8 cellular contexts compared by ENCODE assay signal in genomic region chrX:115226929-115227328, GRCh38. TPM values are rescaled to one million over a fixed set of nuclear protein-coding genes. Genes with fewer than 3 reads are reported as not detected.
DNase-seq lines count a peak whose midpoint lies in the region; TF ChIP-seq lines count a peak whose summit lies in the region.
"Had no signal": no experiment of that assay in that cellular context is flagged by ENCODE, and none has a peak within 500 bp of the region (broad histone marks: within the 10 kb centered on the region; RNA-seq: fewer than 3 reads in every experiment).

No MANE protein-coding gene starts in this region.

- H3K27ac Mint-ChIP-seq in brain, result peak overlapping the region in 2 of 5 experiments; percentile 3 to 6
- no peak overlapping the region for H3K27ac Mint-ChIP-seq in neural progenitor cell
- H3K27ac Mint-ChIP-seq: activated naive CD4-positive, alpha-beta T cell treated with anti-CD3 and anti-CD28 coated beads, Interleukin-2, amount 50 U/mL, for 24 hours had no signal

- H3K4me1 ChIP-seq in neural progenitor cell, result peaks cover 13% of the 10 kb centered on the region

- H3K27me3 Mint-ChIP-seq in brain (peaks cover 8% of the 10 kb centered on the region), neural progenitor cell (ENCODE audit: insufficient read depth, low read depth) (no peaks in the 10 kb centered on the region)

- H3K4me1 Mint-ChIP-seq in brain (peaks cover 89% of the 10 kb centered on the region), neural progenitor cell (peaks cover 22% of the 10 kb centered on the region)
- H3K4me1 Mint-ChIP-seq: activated naive CD4-positive, alpha-beta T cell treated with anti-CD3 and anti-CD28 coated beads, Interleukin-2, amount 50 U/mL, for 24 hours had no signal

- DNase-seq in GM13976 (ENCODE audit: low spot score) (no peak), NCI-H1092 treated with DMSO at 0.1 percent for 48 hours (lab: John Stamatoyannopoulos, UW) (peak; percentile 38), neural progenitor cell (ENCODE audit: low spot score) (peak; percentile 69), KG1 (lab: John Stamatoyannopoulos, UW) (no peak), NCI-H1694 treated with DMSO at 0.1 percent for 48 hours (lab: John Stamatoyannopoulos, UW) (no peak)
- DNase-seq in stimulated activated CD4-positive, alpha-beta T cell treated with anti-CD3 and anti-CD28 coated beads, Interleukin-4, amount 100 ng/mL, for 1 hour, result no peak

- peaks cover 5% of the 10 kb centered on the region for H4K20me1 ChIP-seq in neural progenitor cell (ENCODE audit: low read depth)

- no peak overlapping the region for H2AFZ ChIP-seq in neural progenitor cell (replicated peaks)

- no peak overlapping the region for H3K4me2 ChIP-seq in neural progenitor cell

- no peaks in the 10 kb centered on the region for H3K27me3 ChIP-seq in neural progenitor cell

- H3K9me3 ChIP-seq in neural progenitor cell (ENCODE audit: low read depth), result no peaks in the 10 kb centered on the region

- H3K9ac ChIP-seq in neural progenitor cell, result no peak overlapping the region

- H3K79me2 ChIP-seq in neural progenitor cell (ENCODE audit: low read depth), result peaks cover 83% of the 10 kb centered on the region

- H3K27ac ChIP-seq in neural progenitor cell, result no peak overlapping the region

- TF ChIP-seq CTCF in GM13976 (IDR thresholded peaks at IDR 0.05; ENCODE audit: borderline replicate concordance, control extremely low read depth, extremely low read depth, insufficient read depth, missing control alignments) (peak; percentile 29), brain (conservative IDR thresholded peaks at IDR 0.05) (peak; percentile 69 to 74), neural progenitor cell (IDR thresholded peaks at IDR 0.05) (peak; percentile 71)

- H3K4me3 Mint-ChIP-seq in brain (peak overlapping the region in 3 of 5 experiments; percentile 6 to 62 (median 54)), neural progenitor cell (no peak overlapping the region)
- H3K4me3 Mint-ChIP-seq: activated naive CD4-positive, alpha-beta T cell treated with anti-CD3 and anti-CD28 coated beads, Interleukin-2, amount 50 U/mL, for 24 hours had no signal

- H3K4me3 ChIP-seq in neural progenitor cell, result no peak overlapping the region

- H3F3A ChIP-seq in neural progenitor cell (ENCODE audit: low read depth), result no peaks in the 10 kb centered on the region

- in situ Hi-C loops in GM13976 (cut with MboI; ENCODE audit: low sequenced_read_pairs, unreplicated experiment), result no loop called here

- no peaks in the 10 kb centered on the region for H3K36me3 ChIP-seq in neural progenitor cell

- H3K36me3 Mint-ChIP-seq in brain, result peaks cover 40% of the 10 kb centered on the region
- peaks cover 17% of the 10 kb centered on the region for H3K36me3 Mint-ChIP-seq in neural progenitor cell
- H3K36me3 Mint-ChIP-seq: activated naive CD4-positive, alpha-beta T cell treated with anti-CD3 and anti-CD28 coated beads, Interleukin-2, amount 50 U/mL, for 24 hours had no signal

- H3K9me3 Mint-ChIP-seq in brain (peaks cover 0 to 4% (median 0%) of the 10 kb centered on the region in 5 experiments), neural progenitor cell (peaks cover 2% of the 10 kb centered on the region)
- H3K9me3 Mint-ChIP-seq: activated naive CD4-positive, alpha-beta T cell treated with anti-CD3 and anti-CD28 coated beads, Interleukin-2, amount 50 U/mL, for 24 hours had no signal

RNA-seq across cellular contexts. Expression of gene LRCH2, which starts 7.0 kb away (rescaled TPM):
- 0.64 TPM for polyA plus RNA-seq in brain (ENCODE audit: insufficient read depth, low read depth, low replicate concordance)
- 18.1 and 24.9 TPM in 2 replicates for total RNA-seq in neural progenitor cell (ENCODE audit: low replicate concordance)

RNA-seq across cellular contexts. Expression of gene RBMXL3, which starts 37.7 kb away (rescaled TPM):
- not detected for polyA plus RNA-seq in brain (ENCODE audit: insufficient read depth, low read depth, low replicate concordance)
- total RNA-seq in neural progenitor cell (ENCODE audit: low replicate concordance), result not detected in 2 replicates

Comparison
In these comparisons a context has a peak if more than half of its experiments do, and no peak if none do; other contexts are left out.
1. DNase-seq: peak in NCI-H1092 treated with DMSO at 0.1 percent for 48 hours (single experiment) and neural progenitor cell (single experiment); none in GM13976 (single experiment), KG1 (single experiment), NCI-H1694 treated with DMSO at 0.1 percent for 48 hours (single experiment) and stimulated activated CD4-positive, alpha-beta T cell treated with anti-CD3 and anti-CD28 coated beads, Interleukin-4, amount 100 ng/mL, for 1 hour (single experiment).
2. Peak in every context shown above with its lines, with median percentiles within 50 percentile points of each other: CTCF ChIP-seq.